Comparison of ENCODE assay signal across 1 cellular context in the genomic region with DNA sequence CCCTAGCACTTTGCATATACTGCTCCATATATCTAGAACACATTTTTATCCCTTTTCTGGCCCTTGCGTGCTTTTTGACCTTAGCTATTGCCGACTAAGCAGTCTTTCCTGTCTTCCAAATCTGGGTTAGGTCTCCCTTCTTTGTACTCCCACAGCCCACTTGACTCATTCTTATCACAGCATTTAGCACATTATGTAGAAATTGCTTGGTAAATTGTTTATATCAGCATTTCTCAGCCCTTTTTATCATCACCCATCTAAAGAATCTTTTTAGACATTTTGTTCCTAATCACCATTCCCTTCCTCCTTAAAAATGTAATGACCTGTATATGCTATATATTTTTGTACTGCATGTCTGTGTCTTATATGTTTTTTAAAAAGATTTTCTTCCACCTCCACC.
TF ChIP-seq lines count a peak whose summit lies in the region.

No MANE protein-coding gene starts in this region.

TF ChIP-seq in GM23338, 12 proteins besides CTCF, POLR2A, EP300 and RAD21:
- TF ChIP-seq, protein P1, sequence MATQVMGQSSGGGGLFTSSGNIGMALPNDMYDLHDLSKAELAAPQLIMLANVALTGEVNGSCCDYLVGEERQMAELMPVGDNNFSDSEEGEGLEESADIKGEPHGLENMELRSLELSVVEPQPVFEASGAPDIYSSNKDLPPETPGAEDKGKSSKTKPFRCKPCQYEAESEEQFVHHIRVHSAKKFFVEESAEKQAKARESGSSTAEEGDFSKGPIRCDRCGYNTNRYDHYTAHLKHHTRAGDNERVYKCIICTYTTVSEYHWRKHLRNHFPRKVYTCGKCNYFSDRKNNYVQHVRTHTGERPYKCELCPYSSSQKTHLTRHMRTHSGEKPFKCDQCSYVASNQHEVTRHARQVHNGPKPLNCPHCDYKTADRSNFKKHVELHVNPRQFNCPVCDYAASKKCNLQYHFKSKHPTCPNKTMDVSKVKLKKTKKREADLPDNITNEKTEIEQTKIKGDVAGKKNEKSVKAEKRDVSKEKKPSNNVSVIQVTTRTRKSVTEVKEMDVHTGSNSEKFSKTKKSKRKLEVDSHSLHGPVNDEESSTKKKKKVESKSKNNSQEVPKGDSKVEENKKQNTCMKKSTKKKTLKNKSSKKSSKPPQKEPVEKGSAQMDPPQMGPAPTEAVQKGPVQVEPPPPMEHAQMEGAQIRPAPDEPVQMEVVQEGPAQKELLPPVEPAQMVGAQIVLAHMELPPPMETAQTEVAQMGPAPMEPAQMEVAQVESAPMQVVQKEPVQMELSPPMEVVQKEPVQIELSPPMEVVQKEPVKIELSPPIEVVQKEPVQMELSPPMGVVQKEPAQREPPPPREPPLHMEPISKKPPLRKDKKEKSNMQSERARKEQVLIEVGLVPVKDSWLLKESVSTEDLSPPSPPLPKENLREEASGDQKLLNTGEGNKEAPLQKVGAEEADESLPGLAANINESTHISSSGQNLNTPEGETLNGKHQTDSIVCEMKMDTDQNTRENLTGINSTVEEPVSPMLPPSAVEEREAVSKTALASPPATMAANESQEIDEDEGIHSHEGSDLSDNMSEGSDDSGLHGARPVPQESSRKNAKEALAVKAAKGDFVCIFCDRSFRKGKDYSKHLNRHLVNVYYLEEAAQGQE (IDR thresholded peaks at IDR 0.05; ENCODE audit: unreplicated experiment) = no peak
- TF ChIP-seq, protein P2, sequence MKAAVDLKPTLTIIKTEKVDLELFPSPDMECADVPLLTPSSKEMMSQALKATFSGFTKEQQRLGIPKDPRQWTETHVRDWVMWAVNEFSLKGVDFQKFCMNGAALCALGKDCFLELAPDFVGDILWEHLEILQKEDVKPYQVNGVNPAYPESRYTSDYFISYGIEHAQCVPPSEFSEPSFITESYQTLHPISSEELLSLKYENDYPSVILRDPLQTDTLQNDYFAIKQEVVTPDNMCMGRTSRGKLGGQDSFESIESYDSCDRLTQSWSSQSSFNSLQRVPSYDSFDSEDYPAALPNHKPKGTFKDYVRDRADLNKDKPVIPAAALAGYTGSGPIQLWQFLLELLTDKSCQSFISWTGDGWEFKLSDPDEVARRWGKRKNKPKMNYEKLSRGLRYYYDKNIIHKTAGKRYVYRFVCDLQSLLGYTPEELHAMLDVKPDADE (IDR thresholded peaks at IDR 0.05) = no peak
- TF ChIP-seq CREB1 (CRISPR knock-in tag; IDR thresholded peaks at IDR 0.05; ENCODE audit: low read depth) (no peak), ZNF331 (CRISPR knock-in tag; IDR thresholded peaks at IDR 0.05; ENCODE audit: low read depth) (no peak), STAT1 (IDR thresholded peaks at IDR 0.05; ENCODE audit: unreplicated experiment) (no peak), EZH2phosphoT487 (IDR thresholded peaks at IDR 0.05; ENCODE audit: unreplicated experiment) (no peak), ZNF462 (CRISPR knock-in tag; IDR thresholded peaks at IDR 0.05) (no peak), JUNB (IDR thresholded peaks at IDR 0.05; ENCODE audit: unreplicated experiment) (no peak)
